Comparison of ENCODE assay signal across 1 cellular context in genomic region chr17:48832491-48832890, GRCh38.
A peak's percentile ranks its signal among the peaks of the same experiment; 100 is the strongest.
TF ChIP-seq lines count a peak whose summit lies in the region.

No MANE protein-coding gene starts in this region.

TF ChIP-seq in HepG2, 621 proteins besides CTCF, POLR2A, EP300 and RAD21 (continued from another document):
- no peak for TF ChIP-seq ZNF512B (CRISPR knock-in tag; IDR thresholded peaks at IDR 0.05; ENCODE audit: borderline replicate concordance)
- no peak for TF ChIP-seq ZNF616 (CRISPR knock-in tag; IDR thresholded peaks at IDR 0.05; ENCODE audit: low read depth)
- peak; percentile 20; the same call in 1 of the 2 replicates for TF ChIP-seq ZNF501 (CRISPR knock-in tag; IDR thresholded peaks at IDR 0.05)
- no peak for TF ChIP-seq HNRNPUL1 (IDR thresholded peaks at IDR 0.05; ENCODE audit: low read depth, low read length)
- peak; percentile 41; the same call in 1 of the 2 replicates for TF ChIP-seq RNF219 (CRISPR knock-in tag; IDR thresholded peaks at IDR 0.05)
- no peak for TF ChIP-seq TBP (CRISPR knock-in tag; IDR thresholded peaks at IDR 0.05)
- TF ChIP-seq HES4 (CRISPR knock-in tag; IDR thresholded peaks at IDR 0.05; ENCODE audit: borderline replicate concordance), result no peak
- peak; percentile 23; the same call in 1 of the 2 replicates for TF ChIP-seq GFI1 (CRISPR knock-in tag; IDR thresholded peaks at IDR 0.05; ENCODE audit: borderline replicate concordance)
- TF ChIP-seq ZBTB20 (CRISPR knock-in tag; IDR thresholded peaks at IDR 0.05; ENCODE audit: borderline replicate concordance, low read depth), result no peak
- TF ChIP-seq HNF4A (CRISPR knock-in tag; IDR thresholded peaks at IDR 0.05), result no peak
- TF ChIP-seq ZBTB26 (CRISPR knock-in tag; IDR thresholded peaks at IDR 0.05; ENCODE audit: borderline replicate concordance), result no peak
- no peak for TF ChIP-seq ZNF549 (CRISPR knock-in tag; IDR thresholded peaks at IDR 0.05)
- no peak for TF ChIP-seq PRPF4 (IDR thresholded peaks at IDR 0.05; ENCODE audit: low read depth, low read length, poor library complexity, severe bottlenecking)
- TF ChIP-seq KDM6A (CRISPR knock-in tag; IDR thresholded peaks at IDR 0.05; ENCODE audit: low read depth), result no peak
- TF ChIP-seq TAF15 (IDR thresholded peaks at IDR 0.05; ENCODE audit: low read depth, low read length, poor library complexity, severe bottlenecking), result no peak
- no peak for TF ChIP-seq TBX2 (CRISPR knock-in tag; IDR thresholded peaks at IDR 0.05; ENCODE audit: borderline replicate concordance)
